In genomic region chr2:87466591-87467120, GRCh38 we compare ENCODE assay signal across 8 cellular contexts.
A peak's percentile ranks its signal among the peaks of the same experiment; 100 is the strongest.
DNase-seq lines count a peak whose midpoint lies in the region; ATAC-seq, FAIRE-seq and TF ChIP-seq lines count a peak whose summit lies in the region.
"Not testable (repeated sequence)": the region's sequence is repeated elsewhere in the genome, so short reads cannot be mapped to it uniquely, and the experiment has no call there.

No MANE protein-coding gene starts in this region.

- H3K4me3 ChIP-seq in endodermal cell (ENCODE audit: low read length); neural progenitor cell: not testable (repeated sequence)

- peak overlapping the region; percentile 67 for H3K27ac Mint-ChIP-seq in T-helper 1 cell treated with Interleukin-12 subunit alpha and Interleukin-12 subunit beta and Interleukin-4 antibody, amounts not matched to agents 30 μg/mL and 1 μg/mL, for 36 hours
- not testable (repeated sequence) for H3K27ac Mint-ChIP-seq in endodermal cell, neural progenitor cell
- peak overlapping the region; percentile 25 for H3K27ac Mint-ChIP-seq in stimulated activated naive B cell treated with anti-CD40 and anti-IgM and Interleukin-4, amounts not matched to agents 10 μg/mL and 1 μg/mL and 100 μg/mL, for 72 hours

- not testable (repeated sequence) for H3K9me3 Mint-ChIP-seq in T-helper 1 cell treated with Interleukin-12 subunit alpha and Interleukin-12 subunit beta and Interleukin-4 antibody, amounts not matched to agents 30 μg/mL and 1 μg/mL, for 36 hours; activated T-cell treated with anti-CD3 and anti-CD28 coated beads, Interleukin-2, amount 50 U/mL, for 4 hours; endodermal cell; neural progenitor cell; stimulated activated naive B cell treated with anti-CD40 and anti-IgM and Interleukin-4, amounts not matched to agents 10 μg/mL and 1 μg/mL and 100 μg/mL, for 72 hours

- ATAC-seq in GM21717 (IDR thresholded peaks at IDR 0.05; ENCODE audit: unreplicated experiment) (peak; percentile 41), HG03280 (IDR thresholded peaks at IDR 0.05; ENCODE audit: unreplicated experiment) (peak; percentile 58)
- peak; percentile 80 to 89 for ATAC-seq in activated T-cell treated with anti-CD3 and anti-CD28 coated beads, Interleukin-2, amount 50 U/mL, for 4 hours
- ATAC-seq in stimulated activated naive B cell treated with anti-CD40 and anti-IgM and Interleukin-4, amounts not matched to agents 10 μg/mL and 1 μg/mL and 100 μg/mL, for 72 hours (replicated peaks), result peak; percentile 47 to 53

- H3K4me2 ChIP-seq in neural progenitor cell, result not testable (repeated sequence)

- peaks cover 14% of the 10 kb centered on the region for H3K36me3 Mint-ChIP-seq in T-helper 1 cell treated with Interleukin-12 subunit alpha and Interleukin-12 subunit beta and Interleukin-4 antibody, amounts not matched to agents 30 μg/mL and 1 μg/mL, for 36 hours (ENCODE audit: low read depth)
- H3K36me3 Mint-ChIP-seq in activated T-cell treated with anti-CD3 and anti-CD28 coated beads, Interleukin-2, amount 50 U/mL, for 4 hours (ENCODE audit: insufficient read depth), result peaks cover 21% of the 10 kb centered on the region
- not testable (repeated sequence) for H3K36me3 Mint-ChIP-seq in endodermal cell (ENCODE audit: low read depth); neural progenitor cell
- peaks cover 12 to 22% of the 10 kb centered on the region in 2 donors for H3K36me3 Mint-ChIP-seq in stimulated activated naive B cell treated with anti-CD40 and anti-IgM and Interleukin-4, amounts not matched to agents 10 μg/mL and 1 μg/mL and 100 μg/mL, for 72 hours

- H3K9me3 ChIP-seq in endodermal cell (ENCODE audit: control insufficient read depth, low read length); neural progenitor cell (ENCODE audit: low read depth): not testable (repeated sequence)

- H3K79me2 ChIP-seq in neural progenitor cell (ENCODE audit: low read depth), result not testable (repeated sequence)

- not testable (repeated sequence) for H3K36me3 ChIP-seq in endodermal cell (ENCODE audit: control insufficient read depth, insufficient read depth, low read length); neural progenitor cell

- peaks cover 38% of the 10 kb centered on the region for H3K4me1 Mint-ChIP-seq in T-helper 1 cell treated with Interleukin-12 subunit alpha and Interleukin-12 subunit beta and Interleukin-4 antibody, amounts not matched to agents 30 μg/mL and 1 μg/mL, for 36 hours (ENCODE audit: low read depth)
- H3K4me1 Mint-ChIP-seq in activated T-cell treated with anti-CD3 and anti-CD28 coated beads, Interleukin-2, amount 50 U/mL, for 4 hours (ENCODE audit: low read depth), result peaks cover 54% of the 10 kb centered on the region
- not testable (repeated sequence) for H3K4me1 Mint-ChIP-seq in endodermal cell, neural progenitor cell
- H3K4me1 Mint-ChIP-seq in stimulated activated naive B cell treated with anti-CD40 and anti-IgM and Interleukin-4, amounts not matched to agents 10 μg/mL and 1 μg/mL and 100 μg/mL, for 72 hours, result peaks cover 23 to 40% of the 10 kb centered on the region in 2 donors

- not testable (repeated sequence) for H4K20me1 ChIP-seq in neural progenitor cell (ENCODE audit: low read depth)

- 64 to 80% methylated on average over 2 to 7 of the region's 8 CpGs for WGBS in endodermal cell (ENCODE audit: insufficient coverage in 1 of 2, insufficient read length in 1 of 2), 2 experiments

- peak; percentile 59 for FAIRE-seq in GM18507 (lab: Jason Lieb, UNC)

- H3K27me3 ChIP-seq in endodermal cell (ENCODE audit: control insufficient read depth, insufficient read depth, low read length, poor library complexity, severe bottlenecking); neural progenitor cell: not testable (repeated sequence)

- not testable (repeated sequence) for H3K4me1 ChIP-seq in endodermal cell (ENCODE audit: control insufficient read depth, insufficient read depth, low read length); neural progenitor cell

- H3K27me3 Mint-ChIP-seq in T-helper 1 cell treated with Interleukin-12 subunit alpha and Interleukin-12 subunit beta and Interleukin-4 antibody, amounts not matched to agents 30 μg/mL and 1 μg/mL, for 36 hours (ENCODE audit: low read depth); activated T-cell treated with anti-CD3 and anti-CD28 coated beads, Interleukin-2, amount 50 U/mL, for 4 hours (ENCODE audit: low read depth); endodermal cell (ENCODE audit: insufficient read depth); neural progenitor cell (ENCODE audit: insufficient read depth, low read depth); stimulated activated naive B cell treated with anti-CD40 and anti-IgM and Interleukin-4, amounts not matched to agents 10 μg/mL and 1 μg/mL and 100 μg/mL, for 72 hours: not testable (repeated sequence)

- TF ChIP-seq CTCF in endodermal cell (conservative IDR thresholded peaks at IDR 0.05) (peak; percentile 56), neural progenitor cell (IDR thresholded peaks at IDR 0.05) (peak; percentile 27)

- H3K9ac ChIP-seq in endodermal cell (ENCODE audit: extremely low read depth, low read length, poor library complexity, severe bottlenecking); neural progenitor cell: not testable (repeated sequence)

- DNase-seq in GM18507 (ENCODE audit: extremely low spot score, insufficient read length, low read depth); neural progenitor cell (ENCODE audit: low spot score): not testable (repeated sequence)
- DNase-seq in activated T-cell treated with anti-CD3 and anti-CD28 coated beads, Interleukin-2, amount 50 U/mL, for 4 hours, result peak; percentile 63
- peak; percentile 73 for DNase-seq in endodermal cell
- DNase-seq in stimulated activated naive B cell treated with anti-CD40 and anti-IgM and Interleukin-4, amounts not matched to agents 10 μg/mL and 1 μg/mL and 100 μg/mL, for 72 hours, result peak; percentile 63

- not testable (repeated sequence) for H3K27ac ChIP-seq in endodermal cell (ENCODE audit: low read depth, low read length); neural progenitor cell

- not testable (repeated sequence) for H3F3A ChIP-seq in neural progenitor cell (ENCODE audit: low read depth)

- not testable (repeated sequence) for H2AFZ ChIP-seq in neural progenitor cell (replicated peaks)

- not testable (repeated sequence) for H3K4me3 Mint-ChIP-seq in T-helper 1 cell treated with Interleukin-12 subunit alpha and Interleukin-12 subunit beta and Interleukin-4 antibody, amounts not matched to agents 30 μg/mL and 1 μg/mL, for 36 hours; endodermal cell; neural progenitor cell; stimulated activated naive B cell treated with anti-CD40 and anti-IgM and Interleukin-4, amounts not matched to agents 10 μg/mL and 1 μg/mL and 100 μg/mL, for 72 hours
- H3K4me3 Mint-ChIP-seq in activated T-cell treated with anti-CD3 and anti-CD28 coated beads, Interleukin-2, amount 50 U/mL, for 4 hours, result peak overlapping the region; percentile 33
